ENCODE assay signal across 16 cellular contexts in the genomic region with DNA sequence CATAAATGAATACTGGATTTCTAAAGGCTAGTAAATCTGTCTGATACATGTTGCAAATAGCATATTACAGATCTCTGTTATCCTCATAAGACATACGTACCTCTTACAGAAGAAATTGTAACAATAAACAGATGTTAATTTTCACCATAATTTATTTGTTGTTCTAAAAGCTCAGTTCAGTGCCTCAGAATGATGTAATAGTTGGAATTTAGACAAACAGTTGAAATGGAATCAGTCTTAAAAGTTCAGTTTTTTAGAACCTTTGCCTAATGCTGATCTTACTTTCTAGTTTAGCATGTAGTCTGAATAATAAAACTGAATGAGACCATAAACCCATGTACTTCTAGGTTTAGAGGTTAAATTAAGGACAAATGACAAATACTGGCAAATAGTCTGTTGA.
"Had no signal": no experiment of that assay in that cellular context is flagged by ENCODE, and none has a peak within 500 bp of the region (broad histone marks: within the 10 kb centered on the region; RNA-seq: fewer than 3 reads in every experiment).

No MANE protein-coding gene starts in this region.

- H3K36me3 ChIP-seq: cardiac muscle cell, thyroid gland had no signal

- ATAC-seq: activated CD4-positive, alpha-beta T cell treated with anti-CD3 and anti-CD28 coated beads for 36 hours; activated naive CD4-positive, alpha-beta T cell treated with anti-CD3 and anti-CD28 coated beads, Interleukin-2, amount 50 U/mL, for 72 hours; left lobe of liver; WTC11 had no signal

- H3K27ac ChIP-seq: cardiac muscle cell, epithelial cell of prostate, thyroid gland had no signal

- H3K4me1 ChIP-seq: thyroid gland had no signal

- H3K9me3 ChIP-seq: thyroid gland had no signal

- H3K4me3 ChIP-seq: cardiac muscle cell, lung, thyroid gland had no signal

- DNase-seq: activated CD4-positive, alpha-beta T cell treated with anti-CD3 and anti-CD28 coated beads for 36 hours; activated CD4-positive, alpha-beta T cell treated with anti-CD3 and anti-CD28 coated beads, Interleukin-2, amount 50 U/mL, for 48 hours; activated gamma-delta T cell treated with Interleukin-2 at 50 U/mL for 16 hours; amniotic stem cell; midbrain; stimulated activated CD4-positive, alpha-beta T cell treated with anti-CD3 and anti-CD28 coated beads, Interleukin-12 subunit alpha, Interleukin-12 subunit beta, amount 100 ng/mL, for 4 hours; stimulated activated CD4-positive, alpha-beta T cell treated with anti-CD3 and anti-CD28 coated beads, Interleukin-1b, Interleukin-23, amount 100 ng/mL, for 48 hours; stimulated activated CD8-positive, alpha-beta memory T cell treated with anti-CD3 and anti-CD28 coated beads, Interleukin-4, amount 100 ng/mL, for 48 hours; stimulated activated naive CD4-positive, alpha-beta T cell; thyroid gland had no signal

- H3K27me3 ChIP-seq: cardiac muscle cell, thyroid gland had no signal
